21 cellular contexts compared by ENCODE assay signal in the genomic region with DNA sequence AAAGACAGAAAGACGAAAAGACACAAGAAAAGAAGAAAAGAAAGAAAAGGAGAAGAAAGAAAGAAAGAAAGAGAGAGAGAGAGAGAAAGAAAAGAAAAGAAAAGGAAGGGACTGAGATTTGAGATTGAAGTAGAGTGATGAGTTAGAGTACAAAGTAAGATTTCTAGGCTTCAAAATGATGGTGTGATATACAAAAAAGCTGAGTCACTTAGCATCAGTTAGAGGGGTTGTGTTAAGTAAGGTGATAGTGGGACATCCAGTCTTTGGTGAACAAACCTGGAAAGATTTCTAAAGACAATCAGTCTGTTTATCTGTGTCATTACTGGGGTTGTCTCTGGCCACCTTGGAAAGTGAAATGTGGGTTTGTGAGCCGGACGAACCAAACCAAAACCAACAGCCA. TPM values are rescaled to one million over a fixed set of nuclear protein-coding genes. Genes with fewer than 3 reads are reported as not detected.
"Had no signal": no experiment of that assay in that cellular context is flagged by ENCODE, and none has a peak within 500 bp of the region (broad histone marks: within the 10 kb centered on the region; RNA-seq: fewer than 3 reads in every experiment).

No MANE protein-coding gene starts in this region.

- H3K4me1 Mint-ChIP-seq: activated B cell treated with CpG ODN at 0.5 μM for 24 hours; activated CD4-positive, alpha-beta T cell treated with anti-CD3 and anti-CD28 coated beads, Interleukin-2, amount 10 ng/mL, durations not matched to agents 24 days and 14 days; T-helper 17 cell had no signal

- ATAC-seq: activated naive CD4-positive, alpha-beta T cell treated with anti-CD3 and anti-CD28 coated beads, Interleukin-2, amount 50 U/mL, for 72 hours; activated T-cell treated with anti-CD3 and anti-CD28 coated beads, Interleukin-2, amount 50 U/mL, for 4 hours; T-helper 17 cell had no signal

- H2AFZ ChIP-seq: PC-9 had no signal

- H3K4me3 ChIP-seq: PC-9 had no signal

- H3K4me2 ChIP-seq: PC-9 had no signal

- H3K4me3 Mint-ChIP-seq: activated B cell treated with CpG ODN at 0.5 μM for 24 hours; activated CD4-positive, alpha-beta T cell treated with anti-CD3 and anti-CD28 coated beads, Interleukin-2, amount 10 ng/mL, durations not matched to agents 24 days and 14 days; activated T-cell treated with anti-CD3 and anti-CD28 coated beads, Interleukin-2, amount 50 U/mL, for 4 hours; T-helper 17 cell had no signal

- H3K27ac ChIP-seq: PC-9 had no signal

- H3K9me3 Mint-ChIP-seq: activated B cell treated with CpG ODN at 0.5 μM for 24 hours; activated CD4-positive, alpha-beta T cell treated with anti-CD3 and anti-CD28 coated beads, Interleukin-2, amount 10 ng/mL, durations not matched to agents 24 days and 14 days; activated naive CD4-positive, alpha-beta T cell treated with anti-CD3 and anti-CD28 coated beads, Interleukin-2, amount 50 U/mL, for 72 hours; activated T-cell treated with anti-CD3 and anti-CD28 coated beads, Interleukin-2, amount 50 U/mL, for 4 hours had no signal

- H3K36me3 Mint-ChIP-seq: activated naive CD4-positive, alpha-beta T cell treated with anti-CD3 and anti-CD28 coated beads, Interleukin-2, amount 50 U/mL, for 72 hours had no signal

- H3K27ac Mint-ChIP-seq: activated B cell treated with CpG ODN at 0.5 μM for 24 hours; activated CD4-positive, alpha-beta T cell treated with anti-CD3 and anti-CD28 coated beads, Interleukin-2, amount 10 ng/mL, durations not matched to agents 24 days and 14 days; T-helper 17 cell had no signal

- H3K27me3 Mint-ChIP-seq: activated B cell treated with CpG ODN at 0.5 μM for 24 hours; activated CD4-positive, alpha-beta T cell treated with anti-CD3 and anti-CD28 coated beads, Interleukin-2, amount 10 ng/mL, durations not matched to agents 24 days and 14 days had no signal

- DNase-seq: activated B cell treated with CpG ODN at 0.5 μM for 24 hours; activated CD4-positive, alpha-beta T cell treated with anti-CD3 and anti-CD28 coated beads for 1 hour; activated CD4-positive, alpha-beta T cell treated with anti-CD3 and anti-CD28 coated beads, Interleukin-2, amount 10 ng/mL, durations not matched to agents 24 days and 14 days; activated CD4-positive, alpha-beta T cell treated with anti-CD3 and anti-CD28 coated beads, Interleukin-2, amount 50 U/mL, for 48 hours; activated CD8-positive, alpha-beta memory T cell treated with anti-CD3 and anti-CD28 coated beads for 24 hours; activated effector memory CD4-positive, alpha-beta T cell treated with anti-CD3 and anti-CD28 coated beads, Interleukin-2, amount 50 U/mL, for 16 hours; activated naive CD4-positive, alpha-beta T cell treated with Interleukin-2 at 50 U/mL for 16 hours; activated T-cell treated with anti-CD3 and anti-CD28 coated beads, Interleukin-2, amount 50 U/mL, for 4 hours; caudate nucleus; MM.1S; NCI-H1105; NCI-H1436 treated with DMSO at 0.1 percent for 48 hours; NCI-H2081; NCI-H446; NCI-H524; PC-9; SHP77 treated with DMSO at 0.1 percent for 48 hours; T-helper 17 cell; T-helper 9 cell had no signal

RNA-seq across cellular contexts. Expression of a gene that starts 13.5 kb away (rescaled TPM):
- total RNA-seq: activated CD4-positive, alpha-beta T cell treated with anti-CD3 and anti-CD28 coated beads, Interleukin-2, amount 10 ng/mL, durations not matched to agents 24 days and 14 days; activated naive CD4-positive, alpha-beta T cell treated with anti-CD3 and anti-CD28 coated beads, Interleukin-2, amount 50 U/mL, for 72 hours; activated T-cell treated with anti-CD3 and anti-CD28 coated beads, Interleukin-2, amount 50 U/mL, for 4 hours; PC-9; SK-MEL-5; T-helper 17 cell had no signal

RNA-seq across cellular contexts. Expression of a gene that starts 56.5 kb away (rescaled TPM):
- total RNA-seq: activated B cell treated with CpG ODN at 0.5 μM for 24 hours; activated CD4-positive, alpha-beta T cell treated with anti-CD3 and anti-CD28 coated beads, Interleukin-2, amount 10 ng/mL, durations not matched to agents 24 days and 14 days; activated naive CD4-positive, alpha-beta T cell treated with anti-CD3 and anti-CD28 coated beads, Interleukin-2, amount 50 U/mL, for 72 hours; activated T-cell treated with anti-CD3 and anti-CD28 coated beads, Interleukin-2, amount 50 U/mL, for 4 hours; PC-9; T-helper 17 cell had no signal
